In genomic region chr19:44600466-44600865, GRCh38 we compare ENCODE assay signal across 15 cellular contexts. TPM values are rescaled to one million over a fixed set of nuclear protein-coding genes. Genes with fewer than 3 reads are reported as not detected.
DNase-seq lines count a peak whose midpoint lies in the region; TF ChIP-seq lines count a peak whose summit lies in the region.
"Had no signal": no experiment of that assay in that cellular context is flagged by ENCODE, and none has a peak within 500 bp of the region (broad histone marks: within the 10 kb centered on the region; RNA-seq: fewer than 3 reads in every experiment).

No MANE protein-coding gene starts in this region.

- H3K9me3 ChIP-seq in SJSA1 (replicated peaks) (0 out of 2 replicates have a peak, but pooled peaks cover 3% of the 10 kb centered on the region), right atrium auricular region (peaks cover 0 to 6% of the 10 kb centered on the region in 2 donors)

- peaks cover 39% of the 10 kb centered on the region for H3K27me3 Mint-ChIP-seq in nephron (ENCODE audit: low read depth)

- no peaks in the 10 kb centered on the region for H3K4me1 Mint-ChIP-seq in nephron
- H3K4me1 Mint-ChIP-seq: IgD-negative memory B cell had no signal

- DNase-seq in AG10803 (ENCODE audit: low read depth) (peak; percentile 24), SJSA1 (ENCODE audit: low read depth in 1 of 2, low spot score in 2 of 2) (no peak), fibroblast of gingiva (ENCODE audit: low read depth) (peak; percentile 64), NCI-H1092 (lab: John Stamatoyannopoulos, UW) (no peak), NCI-H146 (lab: John Stamatoyannopoulos, UW) (no peak), right atrium auricular region (ENCODE audit: low spot score) (no peak)
- DNase-seq: AML-193; Caco-2; CD4-positive, alpha-beta T cell; HCEC 1CT had no signal

- H3K4me3 ChIP-seq in AG10803 (ENCODE audit: low read length) (no peak overlapping the region), SJSA1 (no peak overlapping the region), right atrium auricular region (no peak overlapping the region)
- H3K4me3 ChIP-seq: GM23338 had no signal

- no peak overlapping the region for H3K4me3 Mint-ChIP-seq in nephron
- H3K4me3 Mint-ChIP-seq: CD4-positive, alpha-beta T cell; GM23338; IgD-negative memory B cell had no signal

- H3K27me3 ChIP-seq in SJSA1 (replicated peaks) (no peaks in the 10 kb centered on the region), right atrium auricular region (no peaks in the 10 kb centered on the region)

- TF ChIP-seq CTCF in AG10803 (conservative IDR thresholded peaks at IDR 0.05; ENCODE audit: low read length), result no peak
- TF ChIP-seq CTCF in nephron (IDR thresholded peaks at IDR 0.05; ENCODE audit: unreplicated experiment in 3 of 3), result no peak
- TF ChIP-seq CTCF in right atrium auricular region (IDR thresholded peaks at IDR 0.05), result no peak

- H3K36me3 Mint-ChIP-seq in nephron (ENCODE audit: low read depth), result no peaks in the 10 kb centered on the region

- no peaks in the 10 kb centered on the region for H3K9me3 Mint-ChIP-seq in nephron

- H3K4me1 ChIP-seq in SJSA1 (replicated peaks) (peaks cover 37% of the 10 kb centered on the region), right atrium auricular region (peaks cover 0 to 15% of the 10 kb centered on the region in 2 donors)

- no peaks in the 10 kb centered on the region for H3K36me3 ChIP-seq in SJSA1
- no peaks in the 10 kb centered on the region for H3K36me3 ChIP-seq in right atrium auricular region

- peak overlapping the region in 2 of 3 experiments; percentile 19 to 40 for H3K27ac Mint-ChIP-seq in nephron
- H3K27ac Mint-ChIP-seq: CD4-positive, alpha-beta T cell; GM23338; IgD-negative memory B cell had no signal

- H3K27ac ChIP-seq in SJSA1 (peak overlapping the region; percentile 29), right atrium auricular region (no peak overlapping the region)
- H3K27ac ChIP-seq: C4-2B had no signal

RNA-seq across cellular contexts. Expression of gene IGSF23, which starts 12.9 kb away (rescaled TPM):
- 0.37 TPM in 1 of 2 replicates, not detected in the other for total RNA-seq in SJSA1 (2014; rRNA removed; shearing (Covaris generic))
- not detected for total RNA-seq in right atrium auricular region
- total RNA-seq: A172; CD4-positive, alpha-beta T cell; GM23338 had no signal

RNA-seq across cellular contexts. Expression of gene PVR, which starts 43.2 kb away (rescaled TPM):
- 101 and 182 TPM in 2 replicates for total RNA-seq in SJSA1 (2014; rRNA removed; shearing (Covaris generic))
- total RNA-seq in right atrium auricular region, result 100 to 1,000 TPM in 1 of 2 donors, 10 to 100 TPM in 1; 72.4 to 104 TPM

Comparison
In these comparisons a context has a peak if more than half of its experiments do, and no peak if none do; other contexts are left out.
1. DNase-seq: peak in AG10803 (single experiment) and fibroblast of gingiva (single experiment); none in SJSA1 (0 of 2), NCI-H1092 (single experiment), NCI-H146 (single experiment) and right atrium auricular region (single experiment).